10 cellular contexts compared by ENCODE assay signal in genomic region chr5:155728857-155729683, GRCh38.
DNase-seq lines count a peak whose midpoint lies in the region; ATAC-seq, FAIRE-seq and TF ChIP-seq lines count a peak whose summit lies in the region.
"Had no signal": no experiment of that assay in that cellular context is flagged by ENCODE, and none has a peak within 500 bp of the region (broad histone marks: within the 10 kb centered on the region; RNA-seq: fewer than 3 reads in every experiment).

No MANE protein-coding gene starts in this region.

- H3K36me3 ChIP-seq in MG63 (no peaks in the 10 kb centered on the region), endocrine pancreas (ENCODE audit: control insufficient read depth, insufficient read depth, low read length) (no peaks in the 10 kb centered on the region), muscle layer of duodenum (ENCODE audit: control insufficient read depth in 1 of 2, insufficient read depth in 2 of 2, low read length in 2 of 2) (no peaks in the 10 kb centered on the region)

- DNase-seq in A549 (ENCODE audit: low read depth in 1 of 2, low spot score in 1 of 2) (no peak), MG63 (peak; percentile 22), cerebellar cortex (ENCODE audit: low spot score) (no peak)
- no peak for DNase-seq in activated CD4-positive, alpha-beta T cell treated with anti-CD3 and anti-CD28 coated beads, Interleukin-2, amount 50 U/mL, for 1 hour
- no peak for DNase-seq in activated T-cell treated with anti-CD3 and anti-CD28 coated beads, Interleukin-2, amount 50 U/mL, for 48 hours
- DNase-seq: DND-41 had no signal

- peak overlapping the region; percentile 89 for H3K4me2 ChIP-seq in A549

- 78% methylated on average over 46 of the region's 54 CpGs for WGBS in A549 (ENCODE audit: missing lambda C conversion rate)

- POLR2A ChIA-PET in A549 (lab: Yijun Ruan, JAX) = no interaction called here

- H3K27me3 ChIP-seq in MG63 (peaks cover 55% of the 10 kb centered on the region), endocrine pancreas (ENCODE audit: control insufficient read depth, insufficient read depth, low read length) (no peaks in the 10 kb centered on the region), muscle layer of duodenum (ENCODE audit: low read depth, low read length) (peaks cover 28% of the 10 kb centered on the region)

- ATAC-seq in A549 = no peak
- no peak for ATAC-seq in HG03095 (IDR thresholded peaks at IDR 0.05; ENCODE audit: unreplicated experiment)

- H3K4me1 ChIP-seq in A549 (peaks cover 3% of the 10 kb centered on the region; the same call in 1 of the 3 replicates), endocrine pancreas (ENCODE audit: control insufficient read depth, insufficient read depth, low read length) (no peaks in the 10 kb centered on the region), muscle layer of duodenum (ENCODE audit: control insufficient read depth in 1 of 2, insufficient read depth in 2 of 2, low read length in 2 of 2) (peaks cover 0 to 31% of the 10 kb centered on the region in 2 donors)
- H3K4me1 ChIP-seq: foreskin keratinocyte had no signal

- H3K9ac ChIP-seq in endocrine pancreas (ENCODE audit: control insufficient read depth, insufficient read depth, low read length) = peak overlapping the region; percentile 22

- H3K4me3 ChIP-seq in A549 (peak overlapping the region; percentile 62), MG63 (no peak overlapping the region), endocrine pancreas (ENCODE audit: control insufficient read depth, insufficient read depth, low read length) (peak overlapping the region; percentile 11), muscle layer of duodenum (ENCODE audit: low read depth in 1 of 2, low read length in 2 of 2) (peak overlapping the region; percentile 35 to 72)

- H3K27ac ChIP-seq in A549 (peak overlapping the region; percentile 60 to 85; a peak in 4 of 6 replicates), muscle layer of duodenum (ENCODE audit: low read length) (no peak overlapping the region)
- H3K27ac ChIP-seq: foreskin keratinocyte had no signal

- no peak for TF ChIP-seq CTCF in A549 (IDR thresholded peaks at IDR 0.05)

- TF ChIP-seq POLR2A in A549 (IDR thresholded peaks at IDR 0.05; ENCODE audit: low read length) = no peak

- H3K9me3 ChIP-seq in A549 (no peaks in the 10 kb centered on the region), MG63 (peaks cover 4% of the 10 kb centered on the region; the same call in 1 of the 2 replicates), endocrine pancreas (ENCODE audit: control insufficient read depth, low read length) (no peaks in the 10 kb centered on the region), muscle layer of duodenum (ENCODE audit: control insufficient read depth in 1 of 2, low read length in 2 of 2) (no peaks in the 10 kb centered on the region)

- CTCF ChIA-PET in A549 (lab: Yijun Ruan, JAX) = no interaction called here

- TF ChIP-seq RAD21 in A549 (conservative IDR thresholded peaks at IDR 0.05 in 1 of 2, IDR thresholded peaks at IDR 0.05 in 1 of 2) = no peak

- FAIRE-seq in A549 (lab: Jason Lieb, UNC) = no peak

- no peak for TF ChIP-seq EP300 in A549 (IDR thresholded peaks at IDR 0.05)

TF ChIP-seq in A549, 52 proteins besides CTCF, POLR2A, EP300 and RAD21:
- TF ChIP-seq MAX (IDR thresholded peaks at IDR 0.05) (peak; percentile 51; the same call in 1 of the 2 replicates), ELK1 (IDR thresholded peaks at IDR 0.05; ENCODE audit: low read depth, low read length) (no peak), GATA3 (IDR thresholded peaks at IDR 0.05; ENCODE audit: borderline replicate concordance) (no peak)
